ENCODE assay signal across 26 cellular contexts in the genomic region with DNA sequence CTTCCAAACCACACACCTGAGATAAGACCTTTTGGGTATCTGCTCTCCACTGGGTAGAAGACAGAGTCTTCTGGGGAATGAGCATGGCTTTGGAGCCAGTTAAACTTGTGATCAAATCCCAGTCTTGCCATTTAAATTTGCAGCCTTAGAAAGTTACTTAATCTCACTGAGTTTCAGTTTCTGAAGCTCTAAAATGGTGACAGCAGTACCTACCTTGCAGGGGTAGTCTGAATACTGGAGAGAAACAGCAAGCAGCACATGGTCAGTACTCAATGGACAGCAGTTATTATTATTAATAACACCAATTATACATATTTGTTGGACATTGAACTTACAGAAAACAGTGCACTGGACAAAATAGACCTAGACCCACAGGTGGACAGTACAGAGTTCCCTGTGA.
"Had no signal": no experiment of that assay in that cellular context is flagged by ENCODE, and none has a peak within 500 bp of the region (broad histone marks: within the 10 kb centered on the region; RNA-seq: fewer than 3 reads in every experiment).

No MANE protein-coding gene starts in this region.

- DNase-seq: cortex of kidney; dermis blood vessel endothelial cell; dorsolateral prefrontal cortex; effector CD4-positive, alpha-beta T cell; effector CD8-positive, alpha-beta T cell; effector memory CD4-positive, alpha-beta T cell; effector memory CD8-positive, alpha-beta T cell; endodermal cell; erythroblast; esophagus squamous epithelium; foreskin fibroblast; foreskin keratinocyte; foreskin melanocyte; gastrocnemius medialis; glutamatergic neuron; head of caudate nucleus; heart left ventricle; heart right ventricle; hippocampal formation had no signal

- H3K27me3 ChIP-seq: dorsolateral prefrontal cortex, esophagus muscularis mucosa, esophagus squamous epithelium, foreskin keratinocyte, gastrocnemius medialis, gastroesophageal sphincter, hepatocyte had no signal

- H3K79me2 ChIP-seq: hepatocyte had no signal

- H3K9me3 ChIP-seq: esophagus muscularis mucosa, esophagus squamous epithelium, gastrocnemius medialis, gastroesophageal sphincter, heart left ventricle, heart right ventricle had no signal

- ATAC-seq: effector memory CD8-positive, alpha-beta T cell; esophagus mucosa; foreskin keratinocyte; gastrocnemius medialis; gastroesophageal sphincter; heart left ventricle; heart right ventricle had no signal

- H3K4me3 ChIP-seq: coronary artery, dorsolateral prefrontal cortex, esophagus muscularis mucosa, esophagus squamous epithelium, gastrocnemius medialis, gastroesophageal sphincter, heart left ventricle, heart right ventricle, hepatocyte had no signal

- H3K27ac Mint-ChIP-seq: dendritic cell treated with granulocyte-macrophage colony-stimulating factor and Interleukin-4, amounts not matched to agents 40 ng/mL and 50 ng/mL, for 4 days; effector memory CD8-positive, alpha-beta T cell; endodermal cell had no signal

- H3K9me3 Mint-ChIP-seq: dendritic cell treated with granulocyte-macrophage colony-stimulating factor and Interleukin-4, amounts not matched to agents 40 ng/mL and 50 ng/mL, for 4 days; effector memory CD8-positive, alpha-beta T cell; endodermal cell had no signal

- H3K4me1 ChIP-seq: esophagus muscularis mucosa, esophagus squamous epithelium, foreskin keratinocyte, gastrocnemius medialis, gastroesophageal sphincter, heart left ventricle, heart right ventricle had no signal

- H3K4me3 Mint-ChIP-seq: dendritic cell treated with granulocyte-macrophage colony-stimulating factor and Interleukin-4, amounts not matched to agents 40 ng/mL and 50 ng/mL, for 4 days; effector memory CD8-positive, alpha-beta T cell; endodermal cell had no signal

- H3K36me3 ChIP-seq: esophagus muscularis mucosa, esophagus squamous epithelium, gastrocnemius medialis, gastroesophageal sphincter, heart left ventricle, heart right ventricle had no signal

- H3K27ac ChIP-seq: coronary artery, dorsolateral prefrontal cortex, epithelial cell of prostate, esophagus muscularis mucosa, esophagus squamous epithelium, foreskin keratinocyte, gastrocnemius medialis, gastroesophageal sphincter, heart left ventricle, heart right ventricle, hepatocyte had no signal

- H3K4me2 ChIP-seq: hepatocyte had no signal

- H2AFZ ChIP-seq: hepatocyte had no signal
